In genomic region chr2:9720352-9721093, GRCh38 we compare ENCODE assay signal across 15 cellular contexts.
DNase-seq lines count a peak whose midpoint lies in the region; ATAC-seq and TF ChIP-seq lines count a peak whose summit lies in the region.
"Had no signal": no experiment of that assay in that cellular context is flagged by ENCODE, and none has a peak within 500 bp of the region (broad histone marks: within the 10 kb centered on the region; RNA-seq: fewer than 3 reads in every experiment).

No MANE protein-coding gene starts in this region.

- no peaks in the 10 kb centered on the region for H3K36me3 ChIP-seq in BLaER1 treated with 17β-estradiol and CSF1 and Interleukin-3, amounts not matched to agents 10 nM and 100 nM
- no peaks in the 10 kb centered on the region for H3K36me3 ChIP-seq in SK-N-SH (replicated peaks in 1 of 2; ENCODE audit: control insufficient read depth in 1 of 2, insufficient read depth in 2 of 2, low read length in 1 of 2)
- H3K36me3 ChIP-seq: adrenal gland, ovary had no signal

- peaks cover 13% of the 10 kb centered on the region for H3K4me1 Mint-ChIP-seq in glutamatergic neuron (ENCODE audit: low read depth, unreplicated experiment)
- H3K4me1 Mint-ChIP-seq: activated CD4-positive, alpha-beta memory T cell treated with anti-CD3 and anti-CD28 coated beads, Interleukin-2, amount 10 ng/mL, durations not matched to agents 7 days and 5 days had no signal

- H3K27me3 Mint-ChIP-seq in glutamatergic neuron (ENCODE audit: unreplicated experiment) = peaks cover 8% of the 10 kb centered on the region
- H3K27me3 Mint-ChIP-seq: activated CD4-positive, alpha-beta memory T cell treated with anti-CD3 and anti-CD28 coated beads, Interleukin-2, amount 10 ng/mL, durations not matched to agents 7 days and 5 days had no signal

- ATAC-seq in HG03103 (IDR thresholded peaks at IDR 0.05; ENCODE audit: low read depth, unreplicated experiment) (peak; percentile 54), HG02678 (IDR thresholded peaks at IDR 0.05; ENCODE audit: unreplicated experiment) (no peak)
- ATAC-seq: activated T-cell treated with anti-CD3 and anti-CD28 coated beads, Interleukin-2, amount 50 U/mL, for 72 hours; stimulated activated naive CD8-positive, alpha-beta T cell treated with anti-CD3 and anti-CD28 coated beads, Interleukin-15, Interleukin-2, amounts not matched to agents 100 U/mL and 50 U/mL, for 24 hours had no signal

- CTCF ChIA-PET in SK-N-SH (lab: Yijun Ruan, JAX) = interaction anchor here (0.7 kb wide), 1 partner anchor 79 kb away, joined by 4 read pairs; no protein-coding TSS in a partner anchor

- TF ChIP-seq RAD21 in SK-N-SH (IDR thresholded peaks at IDR 0.05; ENCODE audit: low read length) = no peak

- peaks cover 19 to 61% (median 46%) of the 10 kb centered on the region in 10 experiments for H3K4me1 ChIP-seq in BLaER1 treated with 17β-estradiol and CSF1 and Interleukin-3, amounts not matched to agents 10 nM and 100 nM
- H3K4me1 ChIP-seq in SK-N-SH (ENCODE audit: control insufficient read depth in 1 of 2, insufficient read depth in 2 of 2, low read depth in 1 of 2, low read length in 1 of 2) = peaks cover 0 to 2% of the 10 kb centered on the region in 2 experiments; a peak in 1 of 4 replicates
- H3K4me1 ChIP-seq: adrenal gland had no signal

- H3K27ac Mint-ChIP-seq in glutamatergic neuron (ENCODE audit: unreplicated experiment) = no peak overlapping the region
- H3K27ac Mint-ChIP-seq: activated CD4-positive, alpha-beta memory T cell treated with anti-CD3 and anti-CD28 coated beads, Interleukin-2, amount 10 ng/mL, durations not matched to agents 7 days and 5 days; activated T-cell treated with anti-CD3 and anti-CD28 coated beads, Interleukin-2, amount 50 U/mL, for 72 hours had no signal

- no peaks in the 10 kb centered on the region for H3F3A ChIP-seq in SK-N-SH (replicated peaks; ENCODE audit: insufficient read depth)

- peak overlapping the region in 4 of 11 experiments; percentile 17 to 52 (median 30); a peak in 4 of 22 replicates for H3K27ac ChIP-seq in BLaER1 treated with 17β-estradiol and CSF1 and Interleukin-3, amounts not matched to agents 10 nM and 100 nM
- no peak overlapping the region for H3K27ac ChIP-seq in SK-N-SH (ENCODE audit: low read depth in 2 of 2, low read length in 1 of 2)
- H3K27ac ChIP-seq: adrenal gland, ovary had no signal

- H3K4me3 ChIP-seq in BLaER1 treated with 17β-estradiol and CSF1 and Interleukin-3, amounts not matched to agents 10 nM and 100 nM = no peak overlapping the region; a peak in 1 of 20 replicates
- no peak overlapping the region for H3K4me3 ChIP-seq in SK-N-SH (ENCODE audit: low read depth in 2 of 2, low read length in 1 of 2)
- H3K4me3 ChIP-seq: adrenal gland, ovary had no signal

- H3K4me2 ChIP-seq in BLaER1 treated with 17β-estradiol and CSF1 and Interleukin-3, amounts not matched to agents 10 nM and 100 nM = peak overlapping the region; percentile 74 to 89 (median 81)
- no peak overlapping the region for H3K4me2 ChIP-seq in SK-N-SH

- peak; percentile 54 for DNase-seq in NCI-H2227 treated with DMSO at 0.1 percent for 48 hours (lab: John Stamatoyannopoulos, UW)
- peak; percentile 71 for DNase-seq in glutamatergic neuron
- DNase-seq in SK-N-SH = no peak
- no peak for DNase-seq in HPDE6-E6E7 (ENCODE audit: extremely low spot score)
- DNase-seq in germinal center (ENCODE audit: low spot score) = no peak
- DNase-seq: activated CD4-positive, alpha-beta memory T cell treated with anti-CD3 and anti-CD28 coated beads, Interleukin-2, amount 10 ng/mL, durations not matched to agents 7 days and 5 days; activated T-cell treated with anti-CD3 and anti-CD28 coated beads, Interleukin-2, amount 50 U/mL, for 72 hours; adrenal gland; HCEC 1CT; immature natural killer cell; ovary; stimulated activated naive CD8-positive, alpha-beta T cell treated with anti-CD3 and anti-CD28 coated beads, Interleukin-15, Interleukin-2, amounts not matched to agents 100 U/mL and 50 U/mL, for 24 hours had no signal

- H3K27me3 ChIP-seq in BLaER1 treated with 17β-estradiol and CSF1 and Interleukin-3, amounts not matched to agents 10 nM and 100 nM = no peaks in the 10 kb centered on the region
- no peaks in the 10 kb centered on the region for H3K27me3 ChIP-seq in SK-N-SH (ENCODE audit: insufficient read depth)
- H3K27me3 ChIP-seq: adrenal gland, ovary had no signal

- 88% methylated on average over 9 of the region's 9 CpGs for WGBS in SK-N-SH (ENCODE audit: low lambda C conversion rate)

- no peaks in the 10 kb centered on the region for H3K9me2 ChIP-seq in SK-N-SH

- H3K36me3 Mint-ChIP-seq in glutamatergic neuron (ENCODE audit: unreplicated experiment) = no peaks in the 10 kb centered on the region
- H3K36me3 Mint-ChIP-seq: immature natural killer cell had no signal

- peaks cover 3% of the 10 kb centered on the region for H3K9me3 Mint-ChIP-seq in glutamatergic neuron (ENCODE audit: unreplicated experiment)
- H3K9me3 Mint-ChIP-seq: activated CD4-positive, alpha-beta memory T cell treated with anti-CD3 and anti-CD28 coated beads, Interleukin-2, amount 10 ng/mL, durations not matched to agents 7 days and 5 days; activated T-cell treated with anti-CD3 and anti-CD28 coated beads, Interleukin-2, amount 50 U/mL, for 72 hours; immature natural killer cell had no signal

- no peaks in the 10 kb centered on the region for H3K79me2 ChIP-seq in SK-N-SH (ENCODE audit: insufficient read depth)

- TF ChIP-seq EP300 in SK-N-SH (IDR thresholded peaks at IDR 0.05; ENCODE audit: borderline replicate concordance in 1 of 2, low read depth in 1 of 2, low read length in 1 of 2) = no peak

- peaks cover 0 to 12% (median 4%) of the 10 kb centered on the region in 11 experiments; a peak in 9 of 22 replicates for H3K9me3 ChIP-seq in BLaER1 treated with 17β-estradiol and CSF1 and Interleukin-3, amounts not matched to agents 10 nM and 100 nM (replicated peaks in 1 of 11)
- H3K9me3 ChIP-seq in SK-N-SH = no peaks in the 10 kb centered on the region
- H3K9me3 ChIP-seq: adrenal gland, ovary had no signal

- no peaks in the 10 kb centered on the region for H4K20me1 ChIP-seq in BLaER1 treated with 17β-estradiol and CSF1 and Interleukin-3, amounts not matched to agents 10 nM and 100 nM
- no peaks in the 10 kb centered on the region for H4K20me1 ChIP-seq in SK-N-SH (ENCODE audit: insufficient read depth)

- no peak overlapping the region for H2AFZ ChIP-seq in SK-N-SH (ENCODE audit: low read depth)

- peak overlapping the region in 3 of 11 experiments; percentile 7 to 54 (median 11); a peak in 1 of 22 replicates for H3K9ac ChIP-seq in BLaER1 treated with 17β-estradiol and CSF1 and Interleukin-3, amounts not matched to agents 10 nM and 100 nM
- no peak overlapping the region for H3K9ac ChIP-seq in SK-N-SH

- TF ChIP-seq CTCF in glutamatergic neuron (IDR thresholded peaks at IDR 0.05; ENCODE audit: partially characterized antibody, unreplicated experiment) (no peak), SK-N-SH (IDR thresholded peaks at IDR 0.05) (no peak)

- H3K4me3 Mint-ChIP-seq in glutamatergic neuron (ENCODE audit: unreplicated experiment) = no peak overlapping the region
- H3K4me3 Mint-ChIP-seq: activated CD4-positive, alpha-beta memory T cell treated with anti-CD3 and anti-CD28 coated beads, Interleukin-2, amount 10 ng/mL, durations not matched to agents 7 days and 5 days; activated T-cell treated with anti-CD3 and anti-CD28 coated beads, Interleukin-2, amount 50 U/mL, for 72 hours; immature natural killer cell had no signal

- POLR2A ChIA-PET in SK-N-SH (lab: Yijun Ruan, JAX) = no interaction called here

TF ChIP-seq in SK-N-SH, 30 proteins besides CTCF, POLR2A, EP300 and RAD21:
- TF ChIP-seq ZBTB33 (IDR thresholded peaks at IDR 0.05; ENCODE audit: borderline replicate concordance, low read depth) = no peak

Comparison
In these comparisons a context has a peak if more than half of its experiments do, and no peak if none do; other contexts are left out.
1. DNase-seq: peak in NCI-H2227 treated with DMSO at 0.1 percent for 48 hours (single experiment) and glutamatergic neuron (single experiment); none in SK-N-SH (single experiment), HPDE6-E6E7 (single experiment) and germinal center (single experiment).